ENCODE assay signal across 1 cellular context in genomic region chr2:236535024-236535423, GRCh38.
TF ChIP-seq lines count a peak whose summit lies in the region.

No MANE protein-coding gene starts in this region.

TF ChIP-seq in SK-N-SH, 30 proteins besides CTCF, POLR2A, EP300 and RAD21 (continued from another document):
- no peak for TF ChIP-seq SIN3A (IDR thresholded peaks at IDR 0.05; ENCODE audit: borderline replicate concordance, low read depth, low read length)
- no peak for TF ChIP-seq NFIC (IDR thresholded peaks at IDR 0.05; ENCODE audit: borderline replicate concordance)
